12 cellular contexts compared by ENCODE assay signal in genomic region chr3:124263168-124263567, GRCh38.
A peak's percentile ranks its signal among the peaks of the same experiment; 100 is the strongest.
DNase-seq lines count a peak whose midpoint lies in the region; ATAC-seq, FAIRE-seq and TF ChIP-seq lines count a peak whose summit lies in the region.
"Had no signal": no experiment of that assay in that cellular context is flagged by ENCODE, and none has a peak within 500 bp of the region (broad histone marks: within the 10 kb centered on the region; RNA-seq: fewer than 3 reads in every experiment).

No MANE protein-coding gene starts in this region.

- TF ChIP-seq CTCF in retinal pigment epithelial cell (conservative IDR thresholded peaks at IDR 0.05; ENCODE audit: low read depth, low read length), result peak; percentile 3

- no peak overlapping the region for H3K4me3 ChIP-seq in retinal pigment epithelial cell (ENCODE audit: low read length)

- DNase-seq in DMS53 (lab: John Stamatoyannopoulos, UW) (peak; percentile 49), DMS53 treated with DMSO at 0.1 percent for 48 hours (lab: John Stamatoyannopoulos, UW; ENCODE audit: unreplicated experiment) (no peak), RKO (ENCODE audit: low spot score) (peak; percentile 58), retinal pigment epithelial cell (ENCODE audit: low read depth) (peak; percentile 93), frontal cortex (ENCODE audit: low spot score in 2 of 2) (no peak), Kasumi-1 (lab: John Stamatoyannopoulos, UW) (no peak)
- DNase-seq: foreskin melanocyte, NCI-H1417 treated with DMSO at 0.1 percent for 48 hours had no signal

- peak; percentile 89 for ATAC-seq in esophagus mucosa
- no peak for ATAC-seq in HG02642 (IDR thresholded peaks at IDR 0.05; ENCODE audit: poor library complexity, unreplicated experiment)

- FAIRE-seq in frontal cortex (lab: Jason Lieb, UNC), result no peak
- FAIRE-seq: A204.1, GM18507 had no signal

Comparison
In these comparisons a context has a peak if more than half of its experiments do, and no peak if none do; other contexts are left out.
1. DNase-seq: peak in DMS53 (single experiment), RKO (single experiment) and retinal pigment epithelial cell (single experiment); none in DMS53 treated with DMSO at 0.1 percent for 48 hours (single experiment), frontal cortex (0 of 2) and Kasumi-1 (0 of 2).